8 cellular contexts compared by ENCODE assay signal in genomic region chr10:97332586-97333350, GRCh38. TPM values are rescaled to one million over a fixed set of nuclear protein-coding genes. Genes with fewer than 3 reads are reported as not detected.
DNase-seq lines count a peak whose midpoint lies in the region; ATAC-seq and TF ChIP-seq lines count a peak whose summit lies in the region.

No MANE protein-coding gene starts in this region.

- TF ChIP-seq CTCF in Panc1 (IDR thresholded peaks at IDR 0.05) (peak; percentile 73), smooth muscle cell (IDR thresholded peaks at IDR 0.05; ENCODE audit: borderline replicate concordance, insufficient read depth, poor library complexity, severe bottlenecking) (peak; percentile 12)

- H3K4me3 ChIP-seq in Panc1 (ENCODE audit: low read depth in 2 of 2, low read length in 2 of 2) (peak overlapping the region; percentile 62 to 76), smooth muscle cell (peak overlapping the region; percentile 80)

- WGBS in smooth muscle cell (ENCODE audit: low lambda C conversion rate) = 9% methylated on average over 18 of the region's 18 CpGs

- H3K4me1 ChIP-seq in Panc1 (ENCODE audit: control insufficient read depth, insufficient read depth, low read length) (peaks cover 58% of the 10 kb centered on the region), smooth muscle cell (ENCODE audit: low read depth) (peaks cover 25% of the 10 kb centered on the region)

- peaks cover 16% of the 10 kb centered on the region for H3K36me3 Mint-ChIP-seq in activated T-cell treated with anti-CD3 and anti-CD28 coated beads, Interleukin-2, amount 50 U/mL, for 4 hours (ENCODE audit: insufficient read depth)

- CTCF ChIA-PET in Panc1 (lab: Charles Lee) = interaction anchor here (1.0 to 3.4 kb wide), 2 partner anchors 45 to 54 kb away, joined by 4 to 26 read pairs; no protein-coding TSS in a partner anchor

- no peaks in the 10 kb centered on the region for H4K20me1 ChIP-seq in smooth muscle cell (ENCODE audit: low read depth)

- H3K36me3 ChIP-seq in Panc1 (ENCODE audit: control insufficient read depth, insufficient read depth, low read length) (no peaks in the 10 kb centered on the region), smooth muscle cell (ENCODE audit: low read depth) (no peaks in the 10 kb centered on the region)

- no peak for ATAC-seq in activated T-cell treated with anti-CD3 and anti-CD28 coated beads, Interleukin-2, amount 50 U/mL, for 4 hours
- ATAC-seq in Panc1 = peak; percentile 54
- ATAC-seq in sciatic nerve = no peak

- POLR2A ChIA-PET in Panc1 (lab: Charles Lee) = interaction anchor here (0.6 to 0.7 kb wide), 2 partner anchors 22 to 95 kb away, joined by 3 to 9 read pairs; no protein-coding TSS in a partner anchor

- H2AFZ ChIP-seq in smooth muscle cell (ENCODE audit: low read depth) = peak overlapping the region; percentile 37

- H3K9me3 Mint-ChIP-seq in activated T-cell treated with anti-CD3 and anti-CD28 coated beads, Interleukin-2, amount 50 U/mL, for 4 hours = no peaks in the 10 kb centered on the region

- BruUV-seq in Panc1 (replicated peaks; lab: Mats Ljungman, UMichigan) = TSS peak; percentile 85

- peaks cover 9% of the 10 kb centered on the region for H3F3A ChIP-seq in smooth muscle cell (ENCODE audit: low read depth)

- H3K79me2 ChIP-seq in smooth muscle cell (ENCODE audit: low read depth) = peaks cover 20% of the 10 kb centered on the region

- no peaks in the 10 kb centered on the region for H3K9me3 ChIP-seq in Panc1 (ENCODE audit: control insufficient read depth, insufficient read depth, low read depth, low read length)
- no peaks in the 10 kb centered on the region for H3K9me3 ChIP-seq in smooth muscle cell (replicated peaks; ENCODE audit: low read depth)

- in situ Hi-C loops in Panc1 (cut with HindIII; ENCODE audit: low pct_unique_long_range_greater_than_20kb, low sequenced_read_pairs) = no loop called here

- peak overlapping the region; percentile 31 for H3K9ac ChIP-seq in smooth muscle cell (ENCODE audit: low read depth)

- intact Hi-C loops in Panc1 (cut with micrococcal nuclease; ENCODE audit: unreplicated experiment) = no loop called here
- intact Hi-C loops in sciatic nerve (cut with DNase I) = loop anchor here (10.0 kb wide), 1 partner anchor 48 kb away; no protein-coding TSS in a partner anchor

- H3K4me3 Mint-ChIP-seq in activated T-cell treated with anti-CD3 and anti-CD28 coated beads, Interleukin-2, amount 50 U/mL, for 4 hours = peak overlapping the region; percentile 89

- H3K27me3 Mint-ChIP-seq in activated T-cell treated with anti-CD3 and anti-CD28 coated beads, Interleukin-2, amount 50 U/mL, for 4 hours (ENCODE audit: low read depth) = no peaks in the 10 kb centered on the region

- peaks cover 51% of the 10 kb centered on the region for H3K4me1 Mint-ChIP-seq in activated T-cell treated with anti-CD3 and anti-CD28 coated beads, Interleukin-2, amount 50 U/mL, for 4 hours (ENCODE audit: low read depth)

- H3K4me2 ChIP-seq in smooth muscle cell = peak overlapping the region; percentile 87

- no peak for DNase-seq in activated T-cell treated with anti-CD3 and anti-CD28 coated beads, Interleukin-2, amount 50 U/mL, for 4 hours
- no peak for DNase-seq in activated T-cell treated with anti-CD3 and anti-CD28 coated beads, Interleukin-2, amount 50 U/mL, for 1 hour
- DNase-seq in Panc1 (ENCODE audit: low read depth, low spot score) (peak; percentile 45), cerebellum (ENCODE audit: low spot score) (peak; percentile 56), kidney glomerular epithelial cell (lab: John Stamatoyannopoulos, UW) (peak; percentile 74), smooth muscle cell (lab: John Stamatoyannopoulos, UW; ENCODE audit: unreplicated experiment) (no peak), sciatic nerve (ENCODE audit: low spot score) (no peak)
- no peak for DNase-seq in stimulated activated CD4-positive, alpha-beta T cell treated with anti-CD3 and anti-CD28 coated beads, Interleukin-4, amount 100 ng/mL, for 1 hour

- peak overlapping the region; percentile 92 for H3K27ac ChIP-seq in Panc1 (ENCODE audit: low read length)
- peak overlapping the region; percentile 62 for H3K27ac ChIP-seq in smooth muscle cell (ENCODE audit: low read depth)

- no peaks in the 10 kb centered on the region for H3K27me3 ChIP-seq in Panc1 (ENCODE audit: control insufficient read depth, insufficient read depth, low read length)
- peaks cover 6% of the 10 kb centered on the region for H3K27me3 ChIP-seq in smooth muscle cell (ENCODE audit: low read depth)

RNA-seq across cellular contexts. Expression of gene FRAT2, which starts 1.8 kb away (rescaled TPM):
- 10 to 100 TPM in 2 of 3 donors, 1 to 10 TPM in 1; 9.9 to 11.7 (median 11.4) TPM for total RNA-seq in activated T-cell treated with anti-CD3 and anti-CD28 coated beads, Interleukin-2, amount 50 U/mL, for 4 hours
- total RNA-seq in Panc1 (2021; ENCODE audit: unreplicated experiment) (16.7 TPM), cerebellum (7.5 TPM), smooth muscle cell (4.0 and 4.8 TPM in 2 replicates), sciatic nerve (8.0 TPM)
- 16.9 TPM for polyA plus RNA-seq in Panc1 (2012; ENCODE audit: insufficient read length)
- 5.9 and 7.7 TPM in 2 replicates for polyA plus RNA-seq in smooth muscle cell

RNA-seq across cellular contexts. Expression of gene FRAT1, which starts 13.7 kb away (rescaled TPM):
- total RNA-seq in activated T-cell treated with anti-CD3 and anti-CD28 coated beads, Interleukin-2, amount 50 U/mL, for 4 hours = 1 to 10 TPM; 1.6 to 3.2 (median 2.4) TPM
- total RNA-seq in Panc1 (2021; ENCODE audit: unreplicated experiment) = 5.3 TPM
- polyA plus RNA-seq in Panc1 (2012; ENCODE audit: insufficient read length) = 7.4 TPM
- 2.6 TPM for total RNA-seq in cerebellum
- 0.58 and 1.3 TPM in 2 replicates for total RNA-seq in smooth muscle cell
- 1.0 and 1.3 TPM in 2 replicates for polyA plus RNA-seq in smooth muscle cell
- total RNA-seq in sciatic nerve = 4.1 TPM

RNA-seq across cellular contexts. Expression of gene ARHGAP19, which starts 40.3 kb away (rescaled TPM):
- 10 to 100 TPM in 2 of 3 donors, 1 to 10 TPM in 1; 9.2 to 14.2 (median 10.6) TPM for total RNA-seq in activated T-cell treated with anti-CD3 and anti-CD28 coated beads, Interleukin-2, amount 50 U/mL, for 4 hours
- 28.9 TPM for total RNA-seq in Panc1 (2021; ENCODE audit: unreplicated experiment)
- polyA plus RNA-seq in Panc1 (2012; ENCODE audit: insufficient read length) = 9.9 TPM
- 14.1 TPM for total RNA-seq in cerebellum
- 15.0 and 20.5 TPM in 2 replicates for total RNA-seq in smooth muscle cell
- 3.5 and 4.4 TPM in 2 replicates for polyA plus RNA-seq in smooth muscle cell
- total RNA-seq in sciatic nerve = 138 TPM

Comparison
In these comparisons a context has a peak if more than half of its experiments do, and no peak if none do; other contexts are left out.
1. DNase-seq: peak in Panc1 (single experiment), cerebellum (single experiment) and kidney glomerular epithelial cell (single experiment); none in activated T-cell treated with anti-CD3 and anti-CD28 coated beads, Interleukin-2, amount 50 U/mL, for 4 hours (single experiment), activated T-cell treated with anti-CD3 and anti-CD28 coated beads, Interleukin-2, amount 50 U/mL, for 1 hour (single experiment), smooth muscle cell (single experiment), sciatic nerve (single experiment) and stimulated activated CD4-positive, alpha-beta T cell treated with anti-CD3 and anti-CD28 coated beads, Interleukin-4, amount 100 ng/mL, for 1 hour (single experiment).